Comparison of ENCODE assay signal across 9 cellular contexts in the genomic region with DNA sequence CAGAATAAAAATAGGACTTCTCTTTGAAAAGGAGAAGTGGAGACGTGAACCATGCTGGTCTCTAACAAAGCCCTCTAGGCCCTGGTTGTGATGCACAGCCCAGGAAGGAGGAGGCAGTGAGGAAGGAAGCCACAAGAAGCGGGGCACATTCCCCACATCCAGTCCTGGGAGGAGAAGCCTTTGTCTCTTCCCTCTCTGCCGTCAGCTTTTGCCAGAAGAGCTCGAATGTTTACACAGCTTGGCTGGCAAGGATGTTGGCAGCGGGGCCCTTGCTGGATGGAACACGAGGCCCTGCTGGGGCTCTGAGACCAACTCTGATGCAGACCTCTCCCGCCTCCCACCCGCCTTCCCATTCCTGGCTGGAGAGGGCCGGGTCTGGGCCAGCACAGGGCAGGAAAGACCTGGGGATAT.
DNase-seq lines count a peak whose midpoint lies in the region; ATAC-seq and TF ChIP-seq lines count a peak whose summit lies in the region.
"Had no signal": no experiment of that assay in that cellular context is flagged by ENCODE, and none has a peak within 500 bp of the region (broad histone marks: within the 10 kb centered on the region; RNA-seq: fewer than 3 reads in every experiment).

No MANE protein-coding gene starts in this region.

- no peak overlapping the region for H3K4me2 ChIP-seq in hepatocyte

- WGBS in stomach, 5 donors = 17 to 39% (median 34%) methylated on average over 8 to 9 of the region's 9 CpGs
- 87% methylated on average over 9 of the region's 9 CpGs for WGBS in hepatocyte (ENCODE audit: low lambda C conversion rate, missing lambda C conversion rate)

- no peak overlapping the region for H2AFZ ChIP-seq in hepatocyte

- H3K9me3 ChIP-seq in stomach (no peaks in the 10 kb centered on the region), hepatocyte (ENCODE audit: low read depth) (no peaks in the 10 kb centered on the region), BE2C (no peaks in the 10 kb centered on the region; the same call in 1 of the 2 replicates)

- no peaks in the 10 kb centered on the region for H3K27me3 ChIP-seq in stomach
- no peaks in the 10 kb centered on the region for H3K27me3 ChIP-seq in hepatocyte
- H3K27me3 ChIP-seq in BE2C = no peaks in the 10 kb centered on the region

- TF ChIP-seq POLR2A in stomach (IDR thresholded peaks at IDR 0.05) = no peak

- peak; percentile 83 to 85 for ATAC-seq in left cardiac atrium

- DNase-seq in KG1 (lab: John Stamatoyannopoulos, UW) (peak; percentile 9), NOMO-1 treated with dmso at 0.1 percent for 144 hours (lab: John Stamatoyannopoulos, UW; ENCODE audit: unreplicated experiment) (peak; percentile 46), left cardiac atrium (peak; percentile 31), stomach (peak; percentile 86), hepatocyte (ENCODE audit: low spot score) (no peak), NCI-H446 treated with DMSO at 0.1 percent for 48 hours (lab: John Stamatoyannopoulos, UW) (no peak), BE2C (no peak)
- DNase-seq: activated CD8-positive, alpha-beta memory T cell treated with anti-CD3 and anti-CD28 coated beads for 24 hours; GF-D8 had no signal

- H4K20me1 ChIP-seq in hepatocyte (ENCODE audit: insufficient read depth, poor library complexity, severe bottlenecking) = no peaks in the 10 kb centered on the region

- no peaks in the 10 kb centered on the region for H3K79me2 ChIP-seq in hepatocyte

- H3K27ac ChIP-seq in stomach = peak overlapping the region in 2 of 5 donors; percentile 0 to 53
- no peak overlapping the region for H3K27ac ChIP-seq in hepatocyte

- no peaks in the 10 kb centered on the region for H3K9me2 ChIP-seq in hepatocyte (replicated peaks; ENCODE audit: insufficient read depth)

- no peak overlapping the region for H3K4me3 ChIP-seq in stomach
- H3K4me3 ChIP-seq in hepatocyte = no peak overlapping the region
- H3K4me3 ChIP-seq in BE2C (ENCODE audit: low read depth, low read length) = no peak overlapping the region

- TF ChIP-seq EP300 in stomach (IDR thresholded peaks at IDR 0.05) = no peak

- no peaks in the 10 kb centered on the region for H3K36me3 ChIP-seq in stomach
- H3K36me3 ChIP-seq in hepatocyte (replicated peaks; ENCODE audit: insufficient read depth, low read depth) = no peaks in the 10 kb centered on the region
- no peaks in the 10 kb centered on the region for H3K36me3 ChIP-seq in BE2C

- no peak for TF ChIP-seq CTCF in stomach (IDR thresholded peaks at IDR 0.05)
- no peak for TF ChIP-seq CTCF in hepatocyte (IDR thresholded peaks at IDR 0.05; ENCODE audit: poor library complexity)
- TF ChIP-seq CTCF in BE2C (IDR thresholded peaks at IDR 0.05; ENCODE audit: low read depth, low read length) = no peak

- H3K4me1 ChIP-seq in stomach (peaks cover 0 to 10% (median 0%) of the 10 kb centered on the region in 4 donors), hepatocyte (ENCODE audit: insufficient read depth) (no peaks in the 10 kb centered on the region), BE2C (no peaks in the 10 kb centered on the region)

- intact Hi-C loops in left cardiac atrium (cut with DNase I) = no loop called here
- intact Hi-C loops in stomach (cut with DNase I; ENCODE audit: low total_unique reads) = no loop called here

Comparison
In these comparisons a context has a peak if more than half of its experiments do, and no peak if none do; other contexts are left out.
1. DNase-seq: peak in KG1 (single experiment), NOMO-1 treated with dmso at 0.1 percent for 144 hours (single experiment), left cardiac atrium (single experiment) and stomach (single experiment); none in hepatocyte (single experiment), NCI-H446 treated with DMSO at 0.1 percent for 48 hours (single experiment) and BE2C (single experiment).